In genomic region chr17:18378205-18378505, GRCh38 we compare ENCODE assay signal across 16 cellular contexts. TPM values are rescaled to one million over a fixed set of nuclear protein-coding genes. Genes with fewer than 3 reads are reported as not detected.
"Had no signal": no experiment of that assay in that cellular context is flagged by ENCODE, and none has a peak within 500 bp of the region (broad histone marks: within the 10 kb centered on the region; RNA-seq: fewer than 3 reads in every experiment).

No MANE protein-coding gene starts in this region.

- H3K9me3 ChIP-seq: psoas muscle had no signal

- DNase-seq: activated CD4-positive, alpha-beta T cell treated with anti-CD3 and anti-CD28 coated beads, Interleukin-2, amount 10 ng/mL, durations not matched to agents 24 days and 14 days; activated naive CD4-positive, alpha-beta T cell treated with anti-CD3 and anti-CD28 coated beads, Interleukin-2, amount 10 ng/mL, durations not matched to agents 7 days and 5 days; cortex of kidney; effector CD8-positive, alpha-beta T cell; immature natural killer cell; left cardiac atrium; nephron progenitor cell; stimulated activated naive CD8-positive, alpha-beta T cell treated with anti-CD3 and anti-CD28 coated beads, Interleukin-15, Interleukin-2, amounts not matched to agents 100 U/mL and 50 U/mL, for 24 hours had no signal

- H3K27ac Mint-ChIP-seq: activated CD4-positive, alpha-beta T cell treated with anti-CD3 and anti-CD28 coated beads, Interleukin-2, amount 10 ng/mL, durations not matched to agents 24 days and 14 days; activated naive CD4-positive, alpha-beta T cell treated with anti-CD3 and anti-CD28 coated beads, Interleukin-2, amount 10 ng/mL, durations not matched to agents 7 days and 5 days; activated T-helper 1 cell treated with anti-CD3 and anti-CD28 coated beads, Interleukin-12 subunit alpha, Interleukin-12 subunit beta, Interleukin-2, Interleukin-4 antibody, amounts not matched to agents 30 ng/mL and 10 ng/mL and 1 ng/mL, durations not matched to agents 14 hours and 24 hours and 36 hours; immature natural killer cell; memory B cell; nephron progenitor cell had no signal

- H3K4me3 Mint-ChIP-seq: activated CD4-positive, alpha-beta T cell treated with anti-CD3 and anti-CD28 coated beads, Interleukin-2, amount 10 ng/mL, durations not matched to agents 24 days and 14 days; activated naive CD4-positive, alpha-beta T cell treated with anti-CD3 and anti-CD28 coated beads, Interleukin-2, amount 10 ng/mL, durations not matched to agents 7 days and 5 days; activated T-helper 1 cell treated with anti-CD3 and anti-CD28 coated beads, Interleukin-12 subunit alpha, Interleukin-12 subunit beta, Interleukin-2, Interleukin-4 antibody, amounts not matched to agents 30 ng/mL and 10 ng/mL and 1 ng/mL, durations not matched to agents 14 hours and 24 hours and 36 hours; central memory CD8-positive, alpha-beta T cell; immature natural killer cell; memory B cell; nephron progenitor cell had no signal

- H3K9me3 Mint-ChIP-seq: activated CD4-positive, alpha-beta T cell treated with anti-CD3 and anti-CD28 coated beads, Interleukin-2, amount 10 ng/mL, durations not matched to agents 24 days and 14 days; activated naive CD4-positive, alpha-beta T cell treated with anti-CD3 and anti-CD28 coated beads, Interleukin-2, amount 10 ng/mL, durations not matched to agents 7 days and 5 days; central memory CD8-positive, alpha-beta T cell; immature natural killer cell had no signal

- H3K27ac ChIP-seq: psoas muscle had no signal

- H3K4me1 Mint-ChIP-seq: central memory CD8-positive, alpha-beta T cell had no signal

- H3K4me1 ChIP-seq: psoas muscle had no signal

- ATAC-seq: stimulated activated naive CD8-positive, alpha-beta T cell treated with anti-CD3 and anti-CD28 coated beads, Interleukin-15, Interleukin-2, amounts not matched to agents 100 U/mL and 50 U/mL, for 24 hours had no signal

- H3K36me3 Mint-ChIP-seq: activated naive CD4-positive, alpha-beta T cell treated with anti-CD3 and anti-CD28 coated beads, Interleukin-2, amount 10 ng/mL, durations not matched to agents 7 days and 5 days; immature natural killer cell had no signal

- H3K4me3 ChIP-seq: psoas muscle had no signal

RNA-seq across cellular contexts. Expression of gene EVPLL, which starts 0.6 kb away (rescaled TPM):
- total RNA-seq: activated CD4-positive, alpha-beta T cell treated with anti-CD3 and anti-CD28 coated beads, Interleukin-2, amount 10 ng/mL, durations not matched to agents 24 days and 14 days; activated T-helper 1 cell treated with anti-CD3 and anti-CD28 coated beads, Interleukin-12 subunit alpha, Interleukin-12 subunit beta, Interleukin-2, Interleukin-4 antibody, amounts not matched to agents 30 ng/mL and 10 ng/mL and 1 ng/mL, durations not matched to agents 14 hours and 24 hours and 36 hours; epithelial cell of proximal tubule; fibroblast of villous mesenchyme; left cardiac atrium; psoas muscle; sciatic nerve; SK-MEL-5 had no signal
- polyA plus RNA-seq: immature natural killer cell had no signal
